ENCODE assay signal across 1 cellular context in the genomic region with DNA sequence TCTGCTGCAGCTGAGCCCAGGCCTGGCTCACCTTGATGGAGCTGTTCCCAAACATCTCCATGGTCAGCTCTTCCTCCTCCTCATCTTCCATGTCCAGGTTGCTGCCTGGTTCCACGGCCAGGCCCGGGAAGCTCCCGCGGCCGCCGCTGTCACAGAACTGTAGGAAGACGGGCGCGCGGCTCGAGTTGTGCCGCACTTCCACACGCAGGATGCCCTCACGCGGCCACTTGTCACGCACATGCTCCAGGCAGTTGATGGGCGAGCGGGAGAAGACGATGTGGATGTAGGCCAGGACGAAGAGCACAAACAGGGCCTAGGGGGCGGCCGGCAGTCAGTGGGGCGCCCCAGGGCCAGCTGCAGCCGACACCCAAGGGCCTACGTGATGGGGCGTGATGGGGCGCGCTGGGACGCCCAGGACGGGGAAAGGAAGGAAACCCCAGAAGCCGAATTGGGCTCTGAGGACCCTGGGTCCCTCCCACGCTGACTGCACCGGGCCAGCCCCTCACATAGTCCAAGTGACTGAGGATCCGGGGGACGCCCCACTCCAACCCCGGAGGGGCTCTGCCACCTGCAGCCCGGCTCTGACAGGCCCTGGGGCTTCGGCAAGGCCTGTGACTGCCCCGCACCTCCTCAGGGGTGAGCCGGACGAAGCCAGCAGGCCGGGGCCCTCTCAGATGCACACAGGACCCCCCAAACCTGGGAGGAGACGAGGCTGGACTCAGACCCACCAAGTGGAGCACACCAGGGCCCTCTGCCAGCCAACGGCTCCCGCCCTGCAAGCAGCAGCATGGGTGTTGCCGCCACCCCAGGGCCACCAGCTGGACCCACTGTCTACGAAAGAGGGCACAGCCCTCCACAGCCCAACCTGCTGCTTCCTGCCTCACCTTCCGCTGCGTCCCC.
TF ChIP-seq lines count a peak whose summit lies in the region.

No MANE protein-coding gene starts in this region.

TF ChIP-seq in K562, 482 proteins besides CTCF, POLR2A, EP300 and RAD21:
- TF ChIP-seq POLR2G (IDR thresholded peaks at IDR 0.05; ENCODE audit: low read depth, low read length): peak; percentile 37
- no peak for TF ChIP-seq NFIX (CRISPR knock-in tag; IDR thresholded peaks at IDR 0.05; ENCODE audit: low read depth)
- TF ChIP-seq RBFOX2 (IDR thresholded peaks at IDR 0.05; ENCODE audit: low read depth, low read length): peak; percentile 28; the same call in 1 of the 2 replicates
